Comparison of ENCODE assay signal across 8 cellular contexts in the genomic region with DNA sequence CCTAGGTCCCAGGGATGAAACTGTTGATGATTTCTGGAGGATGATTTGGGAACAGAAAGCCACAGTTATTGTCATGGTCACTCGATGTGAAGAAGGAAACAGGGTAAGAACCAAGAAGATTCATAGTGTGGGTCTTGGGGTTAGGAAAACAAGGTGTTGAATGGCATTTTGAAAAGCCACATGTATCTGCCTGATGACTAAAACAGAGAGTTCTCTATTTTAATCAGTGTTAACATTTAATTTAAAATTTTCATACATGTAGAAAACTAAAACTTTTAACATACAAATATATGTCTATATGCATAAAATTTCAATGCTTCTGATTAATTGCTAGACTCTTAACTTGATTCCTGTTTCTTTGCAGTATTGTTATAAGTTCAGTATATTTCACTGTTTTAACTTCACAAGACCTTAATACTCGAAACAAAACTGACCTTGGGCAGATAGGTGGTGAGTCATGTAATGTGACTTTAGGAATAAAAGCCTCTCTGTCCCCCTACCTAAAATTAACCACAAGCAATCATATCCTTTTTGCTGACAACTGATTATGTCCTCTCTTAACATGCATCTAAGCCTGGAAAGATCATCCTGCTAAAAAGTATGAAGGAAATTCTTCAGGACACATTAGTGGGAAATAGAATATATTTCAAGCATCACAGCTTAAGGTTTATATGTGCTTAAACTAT.
A peak's percentile ranks its signal among the peaks of the same experiment; 100 is the strongest.
DNase-seq lines count a peak whose midpoint lies in the region; ATAC-seq and TF ChIP-seq lines count a peak whose summit lies in the region.

No MANE protein-coding gene starts in this region.

- H3K79me2 ChIP-seq in PC-9 (ENCODE audit: low read depth) = no peaks in the 10 kb centered on the region

- no peaks in the 10 kb centered on the region for H3K4me1 ChIP-seq in PC-9 (replicated peaks; ENCODE audit: insufficient read depth)

- no peak overlapping the region for H3K4me2 ChIP-seq in PC-9

- H3K9me2 ChIP-seq in PC-9 (ENCODE audit: insufficient read depth) = no peaks in the 10 kb centered on the region; the same call in 1 of the 2 replicates

- no TSS peak for BruUV-seq in PC-9 (replicated peaks; lab: Mats Ljungman, UMichigan)

- no peaks in the 10 kb centered on the region for H3K36me3 ChIP-seq in PC-9 (ENCODE audit: low read depth)

- H3K9me3 ChIP-seq in PC-9 (ENCODE audit: insufficient read depth, low read depth) = no peaks in the 10 kb centered on the region

- no peaks in the 10 kb centered on the region for H3F3A ChIP-seq in PC-9 (ENCODE audit: insufficient read depth, low read depth)

- DNase-seq in left kidney (ENCODE audit: low read depth, low spot score) (peak; percentile 66), PC-9 (no peak), SKM-1 (lab: John Stamatoyannopoulos, UW; ENCODE audit: unreplicated experiment) (no peak), NOMO-1 (lab: John Stamatoyannopoulos, UW; ENCODE audit: unreplicated experiment in 2 of 2) (no peak)

- CTCF ChIA-PET in PC-9 (lab: Charles Lee) = no interaction called here

- no peak overlapping the region for H3K4me3 ChIP-seq in PC-9

- peak; percentile 93 for ATAC-seq in GM18868 (IDR thresholded peaks at IDR 0.05; ENCODE audit: unreplicated experiment)
- ATAC-seq in GM21717 (IDR thresholded peaks at IDR 0.05; ENCODE audit: unreplicated experiment) = peak; percentile 89
- ATAC-seq in HG03469 (IDR thresholded peaks at IDR 0.05; ENCODE audit: unreplicated experiment) = peak; percentile 89
- no peak for ATAC-seq in HG03025 (IDR thresholded peaks at IDR 0.05; ENCODE audit: low FRiP score, unreplicated experiment)

- no peaks in the 10 kb centered on the region for H3K27me3 ChIP-seq in PC-9 (ENCODE audit: insufficient read depth, low read depth)

- no peaks in the 10 kb centered on the region for H4K20me1 ChIP-seq in PC-9 (ENCODE audit: insufficient read depth)

- POLR2A ChIA-PET in PC-9 (lab: Charles Lee; ENCODE audit: unreplicated experiment) = no interaction called here

- intact Hi-C loops in PC-9 (cut with micrococcal nuclease; ENCODE audit: unreplicated experiment) = no loop called here

- TF ChIP-seq CTCF in PC-9 (conservative IDR thresholded peaks at IDR 0.05) = no peak

- H2AFZ ChIP-seq in PC-9 = no peak overlapping the region; the same call in 1 of the 2 replicates

- no peak overlapping the region for H3K27ac ChIP-seq in PC-9
